8 cellular contexts compared by ENCODE assay signal in the genomic region with DNA sequence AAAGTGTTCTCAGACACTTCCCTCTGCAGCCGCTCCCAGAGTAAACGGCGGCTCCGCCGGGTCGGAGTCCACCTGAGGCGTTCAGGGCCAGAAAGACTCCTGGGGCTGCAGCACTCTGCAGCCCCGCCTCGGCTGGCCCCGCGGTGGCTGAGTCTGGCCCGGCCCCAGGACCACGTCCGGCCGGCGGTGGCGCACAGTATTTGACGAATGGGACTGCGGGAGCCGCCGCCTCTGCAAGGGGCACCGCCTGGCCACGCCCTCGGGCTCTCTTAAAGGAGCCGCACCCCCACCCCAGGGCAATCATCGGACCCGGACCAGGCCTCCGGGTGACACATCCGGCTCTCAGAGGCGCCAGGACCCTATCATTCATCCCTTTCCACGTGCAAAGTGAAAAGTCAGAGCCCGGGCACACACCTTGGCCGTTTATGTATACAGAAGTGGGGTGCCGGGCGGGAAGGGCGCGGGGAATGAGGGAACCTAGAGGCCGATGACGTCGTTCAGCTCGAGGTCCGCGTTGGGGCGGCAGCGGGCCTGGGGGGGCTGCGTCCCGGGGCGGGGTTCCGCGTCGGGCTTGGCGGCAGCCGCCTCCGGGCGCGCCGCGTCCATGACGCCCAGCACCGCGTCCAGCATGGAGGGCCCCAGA. TPM values are rescaled to one million over a fixed set of nuclear protein-coding genes. Genes with fewer than 3 reads are reported as not detected.
DNase-seq lines count a peak whose midpoint lies in the region; ATAC-seq, FAIRE-seq and TF ChIP-seq lines count a peak whose summit lies in the region.

No MANE protein-coding gene starts in this region.

- H2AFZ ChIP-seq in neuron (ENCODE audit: low read depth, low read length), result peak overlapping the region; percentile 73

- H4K20me1 ChIP-seq in DOHH2 (ENCODE audit: control insufficient read depth, insufficient read depth, low read depth, low read length), result no peaks in the 10 kb centered on the region

- H3K9me3 ChIP-seq in DOHH2 (ENCODE audit: control insufficient read depth, insufficient read depth, low read length) (no peaks in the 10 kb centered on the region), HUES6 (ENCODE audit: control insufficient read depth, insufficient read depth, low read depth, low read length) (no peaks in the 10 kb centered on the region), RWPE2 (ENCODE audit: severe bottlenecking) (no peaks in the 10 kb centered on the region), neuron (ENCODE audit: low read length) (no peaks in the 10 kb centered on the region)

- no peak for TF ChIP-seq CTCF in DOHH2 (IDR thresholded peaks at IDR 0.05; ENCODE audit: low read depth, low read length, poor library complexity, severe bottlenecking)
- no peak for TF ChIP-seq CTCF in RWPE2 (IDR thresholded peaks at IDR 0.05; ENCODE audit: poor library complexity, severe bottlenecking)

- H3K36me3 ChIP-seq in DOHH2 (ENCODE audit: control insufficient read depth, low read length) (peaks cover 24% of the 10 kb centered on the region), HUES6 (ENCODE audit: control insufficient read depth, insufficient read depth, low read length) (peaks cover 20% of the 10 kb centered on the region), RWPE2 (ENCODE audit: low read depth) (peaks cover 19% of the 10 kb centered on the region), neuron (ENCODE audit: insufficient read depth, low read length) (peaks cover 20% of the 10 kb centered on the region)

- H3K4me1 ChIP-seq in DOHH2 (ENCODE audit: control insufficient read depth, low read length) (peaks cover 30% of the 10 kb centered on the region), HUES6 (ENCODE audit: control insufficient read depth, insufficient read depth, low read length) (peaks cover 8% of the 10 kb centered on the region), RWPE2 (ENCODE audit: insufficient read depth, poor library complexity, severe bottlenecking) (peaks cover 5% of the 10 kb centered on the region), neuron (ENCODE audit: insufficient read depth, low read length) (peaks cover 7% of the 10 kb centered on the region)

- no peaks in the 10 kb centered on the region for H3K9me2 ChIP-seq in DOHH2 (replicated peaks; ENCODE audit: control insufficient read depth, low read length)

- peak overlapping the region; percentile 82 for H3K4me2 ChIP-seq in DOHH2 (ENCODE audit: low read length)

- H3K4me3 ChIP-seq in DOHH2 (ENCODE audit: low read length) (peak overlapping the region; percentile 80), HUES6 (ENCODE audit: low read depth, low read length) (peak overlapping the region; percentile 88), RWPE2 (ENCODE audit: severe bottlenecking) (peak overlapping the region; percentile 69), neuron (ENCODE audit: low read length) (peak overlapping the region; percentile 65)

- peak overlapping the region; percentile 89 for H3K9ac ChIP-seq in HUES6 (ENCODE audit: low read length)

- H3F3A ChIP-seq in DOHH2 (ENCODE audit: control insufficient read depth, insufficient read depth), result peaks cover 6% of the 10 kb centered on the region; the same call in 1 of the 2 replicates

- H3K27me3 ChIP-seq in DOHH2 (ENCODE audit: control insufficient read depth, low read length), result peaks cover 5% of the 10 kb centered on the region
- peaks cover 18% of the 10 kb centered on the region for H3K27me3 ChIP-seq in HUES6 (ENCODE audit: control insufficient read depth, insufficient read depth, low read length)
- H3K27me3 ChIP-seq in RWPE2 (ENCODE audit: insufficient read depth, poor library complexity, severe bottlenecking), result no peaks in the 10 kb centered on the region
- no peaks in the 10 kb centered on the region for H3K27me3 ChIP-seq in neuron (ENCODE audit: insufficient read depth, low read length)

- ATAC-seq in GM21515 (IDR thresholded peaks at IDR 0.05; ENCODE audit: unreplicated experiment) (peak; percentile 41), RWPE2 (ENCODE audit: low read depth) (peak; percentile 59)

- peaks cover 13% of the 10 kb centered on the region for H3K79me2 ChIP-seq in DOHH2 (ENCODE audit: control insufficient read depth, low read length)

- no peak for FAIRE-seq in frontal cortex (lab: Jason Lieb, UNC)

- H3K27ac ChIP-seq in DOHH2 (ENCODE audit: low read depth, low read length), result peak overlapping the region; percentile 81
- peak overlapping the region; percentile 96 for H3K27ac ChIP-seq in HUES6 (ENCODE audit: low read depth, low read length)
- H3K27ac ChIP-seq in RWPE2 (ENCODE audit: poor library complexity, severe bottlenecking), result peak overlapping the region; percentile 91

- DNase-seq in RWPE2 (ENCODE audit: low spot score) (peak; percentile 95), frontal cortex (ENCODE audit: low spot score in 2 of 2) (peak; percentile 84 to 89), superior temporal gyrus (ENCODE audit: extremely low spot score) (peak; percentile 79)
- peak in 3 of 4 experiments; percentile 30 to 47 (median 32) for DNase-seq in activated naive CD4-positive, alpha-beta T cell (lab: John Stamatoyannopoulos, UW)

RNA-seq across cellular contexts. Expression of a gene that starts 1.2 kb away (rescaled TPM):
- 4.5 TPM for total RNA-seq in frontal cortex

RNA-seq across cellular contexts. Expression of a gene that starts 8.4 kb away (rescaled TPM):
- 4.1 TPM for total RNA-seq in frontal cortex

RNA-seq across cellular contexts. Expression of a gene that starts 15.7 kb away (rescaled TPM):
- total RNA-seq in frontal cortex, result 17.1 TPM

RNA-seq across cellular contexts. Expression of a gene that starts 37.9 kb away (rescaled TPM):
- 0.82 TPM for total RNA-seq in frontal cortex

RNA-seq across cellular contexts. Expression of a gene that starts 49.5 kb away (rescaled TPM):
- total RNA-seq in frontal cortex, result 65.2 TPM

Comparison
In these comparisons a context has a peak if more than half of its experiments do, and no peak if none do; other contexts are left out.
1. Peak in every context shown above with its lines: DNase-seq, ATAC-seq, H3K4me3 ChIP-seq and H3K27ac ChIP-seq.
2. DNase-seq: peak in every context shown above with its lines; median percentile 95 in RWPE2; 86 in frontal cortex; 79 in superior temporal gyrus; 32 in activated naive CD4-positive, alpha-beta T cell.